In genomic region chr7:76317782-76318487, GRCh38 we compare ENCODE assay signal across 8 cellular contexts. TPM values are rescaled to one million over a fixed set of nuclear protein-coding genes. Genes with fewer than 3 reads are reported as not detected.
DNase-seq lines count a peak whose midpoint lies in the region; ATAC-seq and TF ChIP-seq lines count a peak whose summit lies in the region.

No MANE protein-coding gene starts in this region.

- TF ChIP-seq POLR2A in GM19099 (IDR thresholded peaks at IDR 0.05; ENCODE audit: extremely low read depth, insufficient read length, low read depth) = peak; percentile 86

- peak overlapping the region; percentile 98 for H3K27ac Mint-ChIP-seq in chondrocyte (ENCODE audit: unreplicated experiment)

- DNase-seq in AML-193 (lab: John Stamatoyannopoulos, UW) (peak; percentile 89 to 93), NCI-H460 (ENCODE audit: extremely low read depth, low read depth) (peak; percentile 95), chondrocyte (ENCODE audit: low spot score) (peak; percentile 99), kidney tubule cell (ENCODE audit: low spot score) (peak; percentile 97)
- peak; percentile 89 for DNase-seq in activated CD4-positive, alpha-beta T cell treated with anti-CD3 and anti-CD28 coated beads for 1 hour
- peak; percentile 77 to 95 (median 86) for DNase-seq in stimulated activated CD4-positive, alpha-beta T cell treated with anti-CD3 and anti-CD28 coated beads, Interleukin-1b, Interleukin-23, amount 100 ng/mL, for 24 hours (ENCODE audit: low read depth in 4 of 4, low spot score in 1 of 4)

- TF ChIP-seq CTCF in chondrocyte (IDR thresholded peaks at IDR 0.05) = no peak

- H3K27me3 Mint-ChIP-seq in chondrocyte (ENCODE audit: low read depth) = no peaks in the 10 kb centered on the region

- H3K36me3 Mint-ChIP-seq in chondrocyte (ENCODE audit: low read depth) = peaks cover 3% of the 10 kb centered on the region

- peak; percentile 77 for ATAC-seq in HG03378 (IDR thresholded peaks at IDR 0.05; ENCODE audit: unreplicated experiment)

- peaks cover 31% of the 10 kb centered on the region for H3K4me1 Mint-ChIP-seq in chondrocyte (ENCODE audit: low read depth)

- H3K4me3 Mint-ChIP-seq in chondrocyte (ENCODE audit: unreplicated experiment) = peak overlapping the region; percentile 76

- H3K9me3 Mint-ChIP-seq in chondrocyte (ENCODE audit: low read depth) = no peaks in the 10 kb centered on the region

RNA-seq across cellular contexts. Expression of gene HSPB1, which starts 15.5 kb away (rescaled TPM):
- 24.9 and 26.3 TPM in 2 replicates for total RNA-seq in NCI-H460 (2014; rRNA removed; shearing (Covaris generic))
- 23.8 and 48.8 TPM in 2 replicates for polyA plus RNA-seq in NCI-H460 (2014; cell fraction: nucleus; rRNA removed)
- 1,313 to 1,335 TPM (median 1,322 TPM) in 3 replicates for total RNA-seq in chondrocyte

RNA-seq across cellular contexts. Expression of gene YWHAG, which starts 40.9 kb away (rescaled TPM):
- total RNA-seq in NCI-H460 (2014; rRNA removed; shearing (Covaris generic)) = 151 and 167 TPM in 2 replicates
- 82.9 and 100 TPM in 2 replicates for polyA plus RNA-seq in NCI-H460 (2014; cell fraction: nucleus; rRNA removed)
- total RNA-seq in chondrocyte = 195 to 208 TPM (median 205 TPM) in 3 replicates

Comparison
In these comparisons a context has a peak if more than half of its experiments do, and no peak if none do; other contexts are left out.
1. Peak in every context shown above with its lines: DNase-seq and ATAC-seq.
2. RNA of gene HSPB1, which starts 15.5 kb away (total RNA-seq): 1,313 to 1,335 TPM in chondrocyte; 24.9 to 26.3 TPM in NCI-H460; every median in the first group is over 10 times any median in the second.